In the genomic region with DNA sequence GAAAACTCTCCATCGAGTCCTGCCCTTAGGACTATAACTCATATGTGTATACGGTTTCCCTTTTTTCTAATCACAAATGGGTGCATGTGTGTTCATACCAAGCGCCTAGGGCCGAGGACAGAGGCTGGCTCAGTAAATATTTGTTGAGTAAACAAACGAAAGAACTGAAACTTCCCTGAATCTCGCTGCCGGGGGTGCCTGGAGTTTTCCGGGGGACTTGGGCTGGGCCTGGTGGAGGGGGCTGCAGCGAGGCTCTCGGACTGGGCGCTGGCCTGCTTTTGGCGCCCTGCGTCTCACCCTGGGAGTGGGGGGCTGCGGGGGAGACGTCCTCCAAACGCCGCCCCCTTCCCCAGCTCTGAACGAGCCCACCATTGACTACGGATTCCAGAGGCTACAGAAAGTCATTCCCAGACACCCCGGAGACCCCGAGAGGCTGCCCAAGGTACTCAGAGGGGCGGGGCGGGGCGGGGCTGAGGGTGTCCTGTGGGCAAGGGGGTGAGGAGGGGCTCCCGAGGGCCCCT, we compare ENCODE assay signal across 8 cellular contexts. TPM values are rescaled to one million over a fixed set of nuclear protein-coding genes. Genes with fewer than 3 reads are reported as not detected.
A peak's percentile ranks its signal among the peaks of the same experiment; 100 is the strongest.
DNase-seq lines count a peak whose midpoint lies in the region; ATAC-seq, FAIRE-seq and TF ChIP-seq lines count a peak whose summit lies in the region.

No MANE protein-coding gene starts in this region.

- peaks cover 15 to 85% of the 10 kb centered on the region in 2 experiments for H3K27me3 ChIP-seq in HepG2 (ENCODE audit: control insufficient read depth in 1 of 2, insufficient read depth in 2 of 2, low read length in 2 of 2)
- peaks cover 0 to 65% of the 10 kb centered on the region in 2 donors for H3K27me3 ChIP-seq in tibial nerve

- H4K20me1 ChIP-seq in HepG2 (ENCODE audit: insufficient read depth, low read length), result 0 out of 2 replicates have a peak, but pooled peaks cover 3% of the 10 kb centered on the region

- BruUV-seq in HepG2 (replicated peaks; lab: Mats Ljungman, UMichigan), result no TSS peak

- peak; percentile 62 for DNase-seq in activated effector memory CD4-positive, alpha-beta T cell treated with anti-CD3 and anti-CD28 coated beads, Interleukin-2, amount 50 U/mL, for 16 hours
- DNase-seq in activated effector memory CD4-positive, alpha-beta T cell treated with Interleukin-2 at 50 U/mL for 16 hours, result no peak
- no peak for DNase-seq in activated naive CD8-positive, alpha-beta T cell treated with anti-CD3 and anti-CD28 coated beads, Interleukin-2, amount 10 ng/mL, durations not matched to agents 7 days and 5 days
- DNase-seq in HepG2 (ENCODE audit: low spot score) (peak; percentile 75), tibial nerve (ENCODE audit: low spot score in 2 of 2) (no peak), nucleus accumbens (lab: John Stamatoyannopoulos, UW) (no peak)
- DNase-seq in activated CD4-positive, alpha-beta T cell treated with anti-CD3 and anti-CD28 coated beads for 4 hours, result no peak

- H3K9me3 ChIP-seq in HepG2 (ENCODE audit: low read length) (no peaks in the 10 kb centered on the region), tibial nerve (no peaks in the 10 kb centered on the region)

- no peaks in the 10 kb centered on the region for H3K79me2 ChIP-seq in HepG2 (ENCODE audit: insufficient read depth, low read length)

- intact Hi-C loops in HepG2 (cut with micrococcal nuclease; ENCODE audit: unreplicated experiment), result loop anchor here (5.0 kb wide), 1 partner anchor 39 kb away; no protein-coding TSS in a partner anchor

- no peaks in the 10 kb centered on the region for H3K9me3 Mint-ChIP-seq in activated naive CD8-positive, alpha-beta T cell treated with anti-CD3 and anti-CD28 coated beads, Interleukin-2, amount 10 ng/mL, durations not matched to agents 7 days and 5 days

- WGBS in HepG2 (ENCODE audit: low lambda C conversion rate), result 1% methylated on average over 23 of the region's 25 CpGs
- WGBS in tibial nerve, 2 donors, result 1% methylated on average over 21 to 25 of the region's 25 CpGs

- H3K36me3 Mint-ChIP-seq in activated naive CD8-positive, alpha-beta T cell treated with anti-CD3 and anti-CD28 coated beads, Interleukin-2, amount 10 ng/mL, durations not matched to agents 7 days and 5 days, result no peaks in the 10 kb centered on the region

- POLR2A ChIA-PET in activated naive CD8-positive, alpha-beta T cell treated with anti-CD3 and anti-CD28 coated beads, Interleukin-2, amount 10 ng/mL, durations not matched to agents 7 days and 5 days (lab: Charles Lee), result interaction anchor here (1.3 to 1.6 kb wide), 2 partner anchors 10 to 63 kb away, joined by 3 to 6 read pairs; no protein-coding TSS in a partner anchor
- POLR2A ChIA-PET in HepG2 (lab: Yijun Ruan, JAX), result interaction anchor here (1.5 kb wide), 1 partner anchor 22 kb away, joined by 3 read pairs; no protein-coding TSS in a partner anchor

- H3K4me1 Mint-ChIP-seq in activated naive CD8-positive, alpha-beta T cell treated with anti-CD3 and anti-CD28 coated beads, Interleukin-2, amount 10 ng/mL, durations not matched to agents 7 days and 5 days, result peaks cover 15% of the 10 kb centered on the region

- no peak overlapping the region for H2AFZ ChIP-seq in HepG2 (ENCODE audit: low read length)

- ATAC-seq in activated naive CD8-positive, alpha-beta T cell treated with anti-CD3 and anti-CD28 coated beads, Interleukin-2, amount 10 ng/mL, durations not matched to agents 7 days and 5 days (ENCODE audit: low read depth), result no peak
- ATAC-seq in HepG2 (peak; percentile 50), SK-N-SH treated with all-trans-retinoic acid at 6 μM for 48 hours (no peak)

- H3K4me2 ChIP-seq in HepG2 (ENCODE audit: low read depth, low read length), result peak overlapping the region; percentile 93

- H3K9ac ChIP-seq in HepG2 (ENCODE audit: insufficient read depth, low read depth, low read length), result peak overlapping the region; percentile 20; the same call in 1 of the 2 replicates

- no peak for TF ChIP-seq RAD21 in HepG2 (CRISPR knock-in tag; IDR thresholded peaks at IDR 0.05)

- TF ChIP-seq EP300 in HepG2 (IDR thresholded peaks at IDR 0.05; ENCODE audit: low read depth in 2 of 2, low read length in 2 of 2) (peak in 1 of 2 experiments; percentile 53; a peak in 2 of 4 replicates), HepG2 (CRISPR knock-in tag; IDR thresholded peaks at IDR 0.05; ENCODE audit: borderline replicate concordance) (no peak), tibial nerve (IDR thresholded peaks at IDR 0.05) (no peak)

- no peak for FAIRE-seq in HepG2 (lab: Jason Lieb, UNC)

- H3K4me1 ChIP-seq in HepG2 (ENCODE audit: insufficient read depth, low read length) (peaks cover 45% of the 10 kb centered on the region), tibial nerve (peaks cover 0 to 33% (median 20%) of the 10 kb centered on the region in 4 donors)

- no peak overlapping the region for H3K27ac Mint-ChIP-seq in activated naive CD8-positive, alpha-beta T cell treated with anti-CD3 and anti-CD28 coated beads, Interleukin-2, amount 10 ng/mL, durations not matched to agents 7 days and 5 days

- CTCF ChIA-PET in HepG2 (lab: Yijun Ruan, JAX; ENCODE audit: low intra/inter-chr PET ratio, low total read pairs), result interaction anchor here (1.9 to 2.2 kb wide), 2 partner anchors 38 to 63 kb away, joined by 5 to 7 read pairs; no protein-coding TSS in a partner anchor

- TF ChIP-seq CTCF in HepG2 (CRISPR knock-in tag; IDR thresholded peaks at IDR 0.05) (no peak), tibial nerve (IDR thresholded peaks at IDR 0.05) (no peak)

- TF ChIP-seq POLR2A in HepG2 (IDR thresholded peaks at IDR 0.05; ENCODE audit: insufficient read depth in 1 of 2, low read depth in 2 of 2, low read length in 2 of 2) (no peak), tibial nerve (IDR thresholded peaks at IDR 0.05) (no peak)

- no peaks in the 10 kb centered on the region for H3K36me3 ChIP-seq in HepG2 (replicated peaks in 1 of 2; ENCODE audit: control insufficient read depth in 1 of 2, insufficient read depth in 2 of 2, low read length in 2 of 2)
- peaks cover 0 to 8% (median 0%) of the 10 kb centered on the region in 3 donors for H3K36me3 ChIP-seq in tibial nerve

- H3K27ac ChIP-seq in HepG2 (ENCODE audit: extremely low read length, insufficient read depth, low read length), result no peak overlapping the region
- peak overlapping the region in 1 of 4 donors; percentile 35 for H3K27ac ChIP-seq in tibial nerve

- peaks cover 54% of the 10 kb centered on the region for H3K27me3 Mint-ChIP-seq in activated naive CD8-positive, alpha-beta T cell treated with anti-CD3 and anti-CD28 coated beads, Interleukin-2, amount 10 ng/mL, durations not matched to agents 7 days and 5 days

- in situ Hi-C loops in HepG2 (cut with HindIII; ENCODE audit: extremely low pct_ligation_motif_present, low pct_unique_long_range_greater_than_20kb), result loop anchor here (5.0 to 10.0 kb wide), 2 partner anchors 64 to 93 kb away; a partner anchor contains a TSS

- H3K4me3 ChIP-seq in HepG2 (replicated peaks in 1 of 3; ENCODE audit: insufficient read depth in 1 of 3, low read depth in 2 of 3, low read length in 3 of 3) (peak overlapping the region; percentile 60 to 79 (median 67)), tibial nerve (peak overlapping the region; percentile 31 to 50 (median 38))

- H3K4me3 Mint-ChIP-seq in activated naive CD8-positive, alpha-beta T cell treated with anti-CD3 and anti-CD28 coated beads, Interleukin-2, amount 10 ng/mL, durations not matched to agents 7 days and 5 days, result peak overlapping the region; percentile 65

RNA-seq across cellular contexts. Expression of a gene that starts 49.0 kb away (rescaled TPM):
- total RNA-seq in activated naive CD8-positive, alpha-beta T cell treated with anti-CD3 and anti-CD28 coated beads, Interleukin-2, amount 10 ng/mL, durations not matched to agents 7 days and 5 days, result under 1 TPM; 0.25 to 0.31 TPM
- not detected in 2 replicates for total RNA-seq in HepG2 (2016; rRNA removed; fragmentation: Illumina TruSeq; extraction: Trizol)
- not detected in 2 replicates for total RNA-seq in HepG2 (2016; cell fraction: cytosol; rRNA removed; fragmentation: Illumina TruSeq; extraction: Trizol; ENCODE audit: low read depth)
- total RNA-seq in HepG2 (2016; cell fraction: insoluble cytoplasmic fraction; rRNA removed; fragmentation: Illumina TruSeq; extraction: Trizol), result not detected in 2 replicates
- not detected in 2 replicates for total RNA-seq in HepG2 (2016; cell fraction: membrane; rRNA removed; fragmentation: Illumina TruSeq; extraction: Trizol)
- total RNA-seq in HepG2 (2016; cell fraction: nucleus; rRNA removed; fragmentation: Illumina TruSeq; extraction: Trizol), result not detected in 2 replicates
- polyA plus RNA-seq in HepG2 (2011; rRNA removed), result 0.07 TPM in 1 of 2 replicates, not detected in the other
- 0.04 TPM in 1 of 2 replicates, not detected in the other for polyA plus RNA-seq in HepG2 (2011; cell fraction: cytosol; rRNA removed)
- 0.14 and 0.34 TPM in 2 replicates for polyA plus RNA-seq in HepG2 (2011; cell fraction: nucleus; rRNA removed)
- polyA plus RNA-seq in HepG2 (2012), result not detected in 2 replicates
- not detected in 2 replicates for polyA plus RNA-seq in HepG2 (2016; cell fraction: cytosol; fragmentation: Illumina TruSeq; extraction: Trizol; ENCODE audit: low read depth)
- not detected in 2 replicates for polyA plus RNA-seq in HepG2 (2016; cell fraction: insoluble cytoplasmic fraction; fragmentation: Illumina TruSeq; extraction: Trizol; ENCODE audit: low read depth)
- not detected in 2 replicates for polyA plus RNA-seq in HepG2 (2016; cell fraction: membrane; fragmentation: Illumina TruSeq; extraction: Trizol; ENCODE audit: low read depth)
- polyA plus RNA-seq in HepG2 (2016; cell fraction: nucleus; fragmentation: Illumina TruSeq; extraction: Trizol; ENCODE audit: insufficient read depth, low read depth), result not detected in 2 replicates
- polyA minus RNA-seq in HepG2 (2011; rRNA and poly(A)+ RNA removed; ENCODE audit: low replicate concordance), result not detected in 2 replicates
- not detected in 2 replicates for polyA minus RNA-seq in HepG2 (2011; cell fraction: cytosol; rRNA and poly(A)+ RNA removed)
- polyA minus RNA-seq in HepG2 (2011; cell fraction: nucleus; rRNA and poly(A)+ RNA removed), result not detected in 2 replicates
- total RNA-seq in tibial nerve, result 1 to 10 TPM; 1.6 to 3.6 (median 1.9) TPM

RNA-seq across cellular contexts. Expression of a gene that starts 58.8 kb away (rescaled TPM):
- 1 to 10 TPM in 1 of 2 experiments, under 1 TPM in 1; 0.99 to 2.4 TPM for total RNA-seq in activated naive CD8-positive, alpha-beta T cell treated with anti-CD3 and anti-CD28 coated beads, Interleukin-2, amount 10 ng/mL, durations not matched to agents 7 days and 5 days
- total RNA-seq in HepG2 (2016; rRNA removed; fragmentation: Illumina TruSeq; extraction: Trizol) (0.84 TPM in 1 of 2 replicates, not detected in the other), tibial nerve (10 to 100 TPM in 2 of 4 donors, 1 to 10 TPM in 2; 4.8 to 17.5 (median 10.4) TPM)
- not detected in 2 replicates for total RNA-seq in HepG2 (2016; cell fraction: cytosol; rRNA removed; fragmentation: Illumina TruSeq; extraction: Trizol; ENCODE audit: low read depth)
- 0.13 and 0.15 TPM in 2 replicates for total RNA-seq in HepG2 (2016; cell fraction: insoluble cytoplasmic fraction; rRNA removed; fragmentation: Illumina TruSeq; extraction: Trizol)
- total RNA-seq in HepG2 (2016; cell fraction: membrane; rRNA removed; fragmentation: Illumina TruSeq; extraction: Trizol), result 0.34 TPM in 2 replicates
- 0.34 and 0.56 TPM in 2 replicates for total RNA-seq in HepG2 (2016; cell fraction: nucleus; rRNA removed; fragmentation: Illumina TruSeq; extraction: Trizol)
- polyA plus RNA-seq in HepG2 (2011; rRNA removed), result 2.2 and 5.2 TPM in 2 replicates
- polyA plus RNA-seq in HepG2 (2011; cell fraction: cytosol; rRNA removed), result 1.7 and 2.0 TPM in 2 replicates
- polyA plus RNA-seq in HepG2 (2011; cell fraction: nucleus; rRNA removed), result 19.5 and 21.3 TPM in 2 replicates
- polyA plus RNA-seq in HepG2 (2012), result 3.4 and 9.8 TPM in 2 replicates
- 0.10 and 0.52 TPM in 2 replicates for polyA plus RNA-seq in HepG2 (2016; cell fraction: cytosol; fragmentation: Illumina TruSeq; extraction: Trizol; ENCODE audit: low read depth)
- 0.11 and 0.45 TPM in 2 replicates for polyA plus RNA-seq in HepG2 (2016; cell fraction: insoluble cytoplasmic fraction; fragmentation: Illumina TruSeq; extraction: Trizol; ENCODE audit: low read depth)
- polyA plus RNA-seq in HepG2 (2016; cell fraction: membrane; fragmentation: Illumina TruSeq; extraction: Trizol; ENCODE audit: low read depth), result 0.17 and 0.41 TPM in 2 replicates
- 1.1 and 2.1 TPM in 2 replicates for polyA plus RNA-seq in HepG2 (2016; cell fraction: nucleus; fragmentation: Illumina TruSeq; extraction: Trizol; ENCODE audit: insufficient read depth, low read depth)
- 3.8 TPM in 1 of 2 replicates, not detected in the other for polyA minus RNA-seq in HepG2 (2011; rRNA and poly(A)+ RNA removed; ENCODE audit: low replicate concordance)
- 1.3 and 2.1 TPM in 2 replicates for polyA minus RNA-seq in HepG2 (2011; cell fraction: cytosol; rRNA and poly(A)+ RNA removed)
- 4.8 and 7.2 TPM in 2 replicates for polyA minus RNA-seq in HepG2 (2011; cell fraction: nucleus; rRNA and poly(A)+ RNA removed)

Comparison
In these comparisons a context has a peak if more than half of its experiments do, and no peak if none do; other contexts are left out.
1. DNase-seq: peak in activated effector memory CD4-positive, alpha-beta T cell treated with anti-CD3 and anti-CD28 coated beads, Interleukin-2, amount 50 U/mL, for 16 hours (single experiment) and HepG2 (single experiment); none in activated effector memory CD4-positive, alpha-beta T cell treated with Interleukin-2 at 50 U/mL for 16 hours (single experiment), activated naive CD8-positive, alpha-beta T cell treated with anti-CD3 and anti-CD28 coated beads, Interleukin-2, amount 10 ng/mL, durations not matched to agents 7 days and 5 days (single experiment), tibial nerve (0 of 2), nucleus accumbens (0 of 56) and activated CD4-positive, alpha-beta T cell treated with anti-CD3 and anti-CD28 coated beads for 4 hours (0 of 2).